In genomic region chr1:119146466-119146865, GRCh38 we compare ENCODE assay signal across 17 cellular contexts. TPM values are rescaled to one million over a fixed set of nuclear protein-coding genes. Genes with fewer than 3 reads are reported as not detected.
A peak's percentile ranks its signal among the peaks of the same experiment; 100 is the strongest.
DNase-seq lines count a peak whose midpoint lies in the region; ATAC-seq and TF ChIP-seq lines count a peak whose summit lies in the region.
"Had no signal": no experiment of that assay in that cellular context is flagged by ENCODE, and none has a peak within 500 bp of the region (broad histone marks: within the 10 kb centered on the region; RNA-seq: fewer than 3 reads in every experiment).

No MANE protein-coding gene starts in this region.

- no peak overlapping the region for H3K4me3 ChIP-seq in CD8-positive, alpha-beta T cell (ENCODE audit: low read depth, low read length)
- no peak overlapping the region for H3K4me3 ChIP-seq in parathyroid adenoma (ENCODE audit: low read depth, low read length)
- H3K4me3 ChIP-seq: BLaER1 treated with 17β-estradiol and CSF1 and Interleukin-3, amounts not matched to agents 10 nM and 100 nM; GM12878 had no signal

- CTCF ChIA-PET in CD8-positive, alpha-beta T cell (lab: Charles Lee), result no interaction called here

- H3K9ac ChIP-seq in parathyroid adenoma, result no peak overlapping the region
- H3K9ac ChIP-seq: BLaER1 treated with 17β-estradiol and CSF1 and Interleukin-3, amounts not matched to agents 10 nM and 100 nM had no signal

- no peaks in the 10 kb centered on the region for H3K79me2 ChIP-seq in parathyroid adenoma

- no peak for TF ChIP-seq CTCF in CD8-positive, alpha-beta T cell (IDR thresholded peaks at IDR 0.05)
- TF ChIP-seq CTCF in parathyroid adenoma (IDR thresholded peaks at IDR 0.05), result no peak

- H3K4me1 ChIP-seq in CD8-positive, alpha-beta T cell (ENCODE audit: insufficient read depth, low read length), result peaks cover 11% of the 10 kb centered on the region
- no peaks in the 10 kb centered on the region for H3K4me1 ChIP-seq in parathyroid adenoma

- H3K27me3 ChIP-seq in CD8-positive, alpha-beta T cell (ENCODE audit: insufficient read depth, low read length), result no peaks in the 10 kb centered on the region
- H3K27me3 ChIP-seq in parathyroid adenoma (ENCODE audit: control insufficient read depth, insufficient read depth, low read length), result no peaks in the 10 kb centered on the region
- H3K27me3 ChIP-seq: BLaER1 treated with 17β-estradiol and CSF1 and Interleukin-3, amounts not matched to agents 10 nM and 100 nM had no signal

- no peaks in the 10 kb centered on the region for H3K27me3 Mint-ChIP-seq in activated T-cell treated with anti-CD3 and anti-CD28 coated beads, Interleukin-2, amount 50 U/mL, for 24 hours
- H3K27me3 Mint-ChIP-seq in CD8-positive, alpha-beta T cell (ENCODE audit: low read depth), result no peaks in the 10 kb centered on the region
- H3K27me3 Mint-ChIP-seq in T-helper 1 cell treated with Interleukin-12 subunit alpha and Interleukin-12 subunit beta and Interleukin-4 antibody, amounts not matched to agents 30 μg/mL and 1 μg/mL, for 36 hours (ENCODE audit: low read depth), result no peaks in the 10 kb centered on the region
- H3K27me3 Mint-ChIP-seq: B cell, IgD-negative memory B cell had no signal

- H3K27ac ChIP-seq in CD8-positive, alpha-beta T cell (ENCODE audit: low read depth, low read length), result no peak overlapping the region
- H3K27ac ChIP-seq in parathyroid adenoma, result peak overlapping the region; percentile 51
- H3K27ac ChIP-seq: BLaER1 treated with 17β-estradiol and CSF1 and Interleukin-3, amounts not matched to agents 10 nM and 100 nM had no signal

- no peak for DNase-seq in activated T-cell treated with anti-CD3 and anti-CD28 coated beads, Interleukin-2, amount 50 U/mL, for 24 hours
- DNase-seq in activated T-cell treated with anti-CD3 and anti-CD28 coated beads for 4 hours (no peak), anterior cingulate cortex (lab: John Stamatoyannopoulos, UW) (no peak), NCI-H1436 treated with DMSO at 0.1 percent for 48 hours (lab: John Stamatoyannopoulos, UW) (no peak)
- DNase-seq in CD8-positive, alpha-beta T cell, result no peak
- no peak for DNase-seq in stimulated activated naive CD8-positive, alpha-beta T cell treated with anti-CD3 and anti-CD28 coated beads, Interleukin-15, Interleukin-2, amounts not matched to agents 100 U/mL and 50 U/mL, for 24 hours
- DNase-seq: DMS153, DND-41, EL, H9 had no signal

- POLR2A ChIA-PET in CD8-positive, alpha-beta T cell (lab: Charles Lee), result no interaction called here

- intact Hi-C loops in CD8-positive, alpha-beta T cell (cut with DNase I, micrococcal nuclease), result no loop called here

- H3K36me3 ChIP-seq in CD8-positive, alpha-beta T cell (ENCODE audit: insufficient read depth, low read length), result no peaks in the 10 kb centered on the region
- H3K36me3 ChIP-seq in parathyroid adenoma (ENCODE audit: control insufficient read depth, insufficient read depth, low read length), result no peaks in the 10 kb centered on the region

- H3K9me3 Mint-ChIP-seq in activated T-cell treated with anti-CD3 and anti-CD28 coated beads, Interleukin-2, amount 50 U/mL, for 24 hours, result no peaks in the 10 kb centered on the region
- H3K9me3 Mint-ChIP-seq in CD8-positive, alpha-beta T cell, result no peaks in the 10 kb centered on the region
- no peaks in the 10 kb centered on the region for H3K9me3 Mint-ChIP-seq in T-helper 1 cell treated with Interleukin-12 subunit alpha and Interleukin-12 subunit beta and Interleukin-4 antibody, amounts not matched to agents 30 μg/mL and 1 μg/mL, for 36 hours
- H3K9me3 Mint-ChIP-seq: H9, IgD-negative memory B cell had no signal

- no peak overlapping the region for H3K4me3 Mint-ChIP-seq in activated T-cell treated with anti-CD3 and anti-CD28 coated beads, Interleukin-2, amount 50 U/mL, for 24 hours
- H3K4me3 Mint-ChIP-seq in CD8-positive, alpha-beta T cell, result no peak overlapping the region
- H3K4me3 Mint-ChIP-seq in T-helper 1 cell treated with Interleukin-12 subunit alpha and Interleukin-12 subunit beta and Interleukin-4 antibody, amounts not matched to agents 30 μg/mL and 1 μg/mL, for 36 hours, result no peak overlapping the region
- H3K4me3 Mint-ChIP-seq: B cell, H9, IgD-negative memory B cell had no signal

- H3K9me3 ChIP-seq in CD8-positive, alpha-beta T cell (ENCODE audit: low read length), result no peaks in the 10 kb centered on the region
- no peaks in the 10 kb centered on the region for H3K9me3 ChIP-seq in parathyroid adenoma (ENCODE audit: control insufficient read depth, low read length)
- H3K9me3 ChIP-seq: BLaER1 treated with 17β-estradiol and CSF1 and Interleukin-3, amounts not matched to agents 10 nM and 100 nM had no signal

- peak overlapping the region; percentile 24 for H3K27ac Mint-ChIP-seq in activated T-cell treated with anti-CD3 and anti-CD28 coated beads, Interleukin-2, amount 50 U/mL, for 24 hours
- peak overlapping the region; percentile 1 for H3K27ac Mint-ChIP-seq in CD8-positive, alpha-beta T cell
- peak overlapping the region; percentile 17 for H3K27ac Mint-ChIP-seq in T-helper 1 cell treated with Interleukin-12 subunit alpha and Interleukin-12 subunit beta and Interleukin-4 antibody, amounts not matched to agents 30 μg/mL and 1 μg/mL, for 36 hours
- H3K27ac Mint-ChIP-seq: B cell, H9 had no signal

- no peak overlapping the region for H3K4me2 ChIP-seq in parathyroid adenoma (ENCODE audit: low read length)
- H3K4me2 ChIP-seq: BLaER1 treated with 17β-estradiol and CSF1 and Interleukin-3, amounts not matched to agents 10 nM and 100 nM had no signal

- peaks cover 83% of the 10 kb centered on the region for H3K36me3 Mint-ChIP-seq in activated T-cell treated with anti-CD3 and anti-CD28 coated beads, Interleukin-2, amount 50 U/mL, for 24 hours (ENCODE audit: low read depth)
- peaks cover 42% of the 10 kb centered on the region for H3K36me3 Mint-ChIP-seq in CD8-positive, alpha-beta T cell
- peaks cover 19% of the 10 kb centered on the region for H3K36me3 Mint-ChIP-seq in T-helper 1 cell treated with Interleukin-12 subunit alpha and Interleukin-12 subunit beta and Interleukin-4 antibody, amounts not matched to agents 30 μg/mL and 1 μg/mL, for 36 hours (ENCODE audit: low read depth)

- H2AFZ ChIP-seq in parathyroid adenoma, result peak overlapping the region; percentile 25

- no peak for ATAC-seq in CD8-positive, alpha-beta T cell
- ATAC-seq in stimulated activated naive CD8-positive, alpha-beta T cell treated with anti-CD3 and anti-CD28 coated beads, Interleukin-15, Interleukin-2, amounts not matched to agents 100 U/mL and 50 U/mL, for 24 hours, result no peak
- ATAC-seq: GM12878, HepG2 had no signal

- H3K4me1 Mint-ChIP-seq in activated T-cell treated with anti-CD3 and anti-CD28 coated beads, Interleukin-2, amount 50 U/mL, for 24 hours (ENCODE audit: low read depth), result peaks cover 45% of the 10 kb centered on the region
- H3K4me1 Mint-ChIP-seq in CD8-positive, alpha-beta T cell (ENCODE audit: low read depth), result peaks cover 23% of the 10 kb centered on the region
- peaks cover 21% of the 10 kb centered on the region for H3K4me1 Mint-ChIP-seq in T-helper 1 cell treated with Interleukin-12 subunit alpha and Interleukin-12 subunit beta and Interleukin-4 antibody, amounts not matched to agents 30 μg/mL and 1 μg/mL, for 36 hours (ENCODE audit: low read depth)

RNA-seq across cellular contexts. Expression of gene WARS2, which starts 6.0 kb away (rescaled TPM):
- 10 to 100 TPM; 18.8 to 21.0 TPM for total RNA-seq in CD8-positive, alpha-beta T cell
